In genomic region chr1:88126467-88126866, GRCh38 we compare ENCODE assay signal across 20 cellular contexts.
A peak's percentile ranks its signal among the peaks of the same experiment; 100 is the strongest.
DNase-seq lines count a peak whose midpoint lies in the region; ATAC-seq, FAIRE-seq and TF ChIP-seq lines count a peak whose summit lies in the region.
"Had no signal": no experiment of that assay in that cellular context is flagged by ENCODE, and none has a peak within 500 bp of the region (broad histone marks: within the 10 kb centered on the region; RNA-seq: fewer than 3 reads in every experiment).

No MANE protein-coding gene starts in this region.

- SMC1A ChIA-PET in GM12878 (lab: Charles Lee; ENCODE audit: uncharacterized antibody, unreplicated experiment): interaction anchor here (1.0 kb wide), 1 partner anchor 10 kb away, joined by 3 read pairs; no protein-coding TSS in a partner anchor

- POLR2A ChIA-PET in GM12878 (lab: Charles Lee): no interaction called here

- no peak for ATAC-seq in GM12878
- ATAC-seq: A549; CD8-positive, alpha-beta T cell had no signal

- WGBS in GM12878 (ENCODE audit: insufficient coverage, insufficient replicate concordance, low lambda C conversion rate, missing lambda C conversion rate): 46% methylated on average over 2 of the region's 2 CpGs
- WGBS in mammary epithelial cell (ENCODE audit: low coverage, missing lambda C conversion rate): 75% methylated on average over 2 of the region's 2 CpGs

- H3K4me2 ChIP-seq in GM12878 (ENCODE audit: control insufficient read depth, insufficient read depth) (no peak overlapping the region), mammary epithelial cell (ENCODE audit: insufficient read depth, low read depth, low read length) (no peak overlapping the region)
- H3K4me2 ChIP-seq: A549; BLaER1 treated with 17β-estradiol and CSF1 and Interleukin-3, amounts not matched to agents 10 nM and 100 nM had no signal

- H3K27ac Mint-ChIP-seq in progenitor cell of endocrine pancreas: peak overlapping the region; percentile 7
- H3K27ac Mint-ChIP-seq: B cell; CD4-positive, alpha-beta T cell; CD8-positive, alpha-beta T cell had no signal

- H2AFZ ChIP-seq in GM12878 (ENCODE audit: control insufficient read depth, low read depth, low read length) (no peak overlapping the region), mammary epithelial cell (ENCODE audit: low read depth, low read length) (no peak overlapping the region)

- TF ChIP-seq POLR2A in GM12878 (IDR thresholded peaks at IDR 0.05; ENCODE audit: low read depth, low read length): no peak

- no peaks in the 10 kb centered on the region for H3K36me3 Mint-ChIP-seq in progenitor cell of endocrine pancreas (ENCODE audit: insufficient read depth)
- H3K36me3 Mint-ChIP-seq: CD8-positive, alpha-beta T cell had no signal

- dilution Hi-C loops in mammary epithelial cell (cut with HindIII; ENCODE audit: low sequenced_read_pairs): no loop called here

- CTCF ChIA-PET in GM12878 (lab: Yijun Ruan, JAX) (no interaction called here), mammary epithelial cell (lab: Charles Lee; ENCODE audit: low non-redundant PET) (no interaction called here)

- H3K9ac ChIP-seq in GM12878 (ENCODE audit: control insufficient read depth, insufficient read depth, low read length): no peak overlapping the region
- H3K9ac ChIP-seq in mammary epithelial cell (ENCODE audit: insufficient read depth, low read length): no peak overlapping the region
- H3K9ac ChIP-seq: BLaER1 treated with 17β-estradiol and CSF1 and Interleukin-3, amounts not matched to agents 10 nM and 100 nM had no signal

- no peak for TF ChIP-seq EP300 in GM12878 (IDR thresholded peaks at IDR 0.05; ENCODE audit: borderline replicate concordance in 1 of 2, control insufficient read depth in 1 of 2, low read depth in 2 of 2, low read length in 2 of 2)

- no peak for TF ChIP-seq RAD21 in GM12878 (IDR thresholded peaks at IDR 0.05; ENCODE audit: insufficient read depth, low read depth, low read length)

- H3K79me2 ChIP-seq in GM12878 (ENCODE audit: control insufficient read depth, insufficient read depth, low read length): no peaks in the 10 kb centered on the region
- H3K79me2 ChIP-seq in mammary epithelial cell (ENCODE audit: insufficient read depth, low read length): no peaks in the 10 kb centered on the region

- intact Hi-C loops in GM12878 (cut with micrococcal nuclease; ENCODE audit: unreplicated experiment) (no loop called here), mammary epithelial cell (cut with micrococcal nuclease) (no loop called here)

- H3K27ac ChIP-seq in 22Rv1 (0 out of 2 replicates have a peak overlapping the region, but pooled peaks have one; percentile 24), GM12878 (ENCODE audit: control insufficient read depth, insufficient read depth) (no peak overlapping the region), mammary epithelial cell (ENCODE audit: insufficient read depth, low read depth, low read length) (no peak overlapping the region)
- H3K27ac ChIP-seq: A549; BLaER1 treated with 17β-estradiol and CSF1 and Interleukin-3, amounts not matched to agents 10 nM and 100 nM; C4-2B had no signal

- H3K27me3 ChIP-seq in GM12878 (replicated peaks in 1 of 2; ENCODE audit: control insufficient read depth in 2 of 2, insufficient read depth in 2 of 2, low read length in 1 of 2) (no peaks in the 10 kb centered on the region), mammary epithelial cell (ENCODE audit: insufficient read depth, low read length) (no peaks in the 10 kb centered on the region)
- H3K27me3 ChIP-seq: BLaER1 treated with 17β-estradiol and CSF1 and Interleukin-3, amounts not matched to agents 10 nM and 100 nM had no signal

- in situ Hi-C loops in GM12878 (cut with MboI): no loop called here
- in situ Hi-C loops in mammary epithelial cell (cut with MboI; ENCODE audit: low sequenced_read_pairs in 2 of 2): no loop called here

- H3K4me3 ChIP-seq in GM12878 (no peak overlapping the region), mammary epithelial cell (replicated peaks in 1 of 3; ENCODE audit: insufficient read depth in 1 of 3, low read depth in 2 of 3, low read length in 3 of 3) (no peak overlapping the region)
- H3K4me3 ChIP-seq: A549; BLaER1 treated with 17β-estradiol and CSF1 and Interleukin-3, amounts not matched to agents 10 nM and 100 nM had no signal

- H3K9me3 Mint-ChIP-seq in progenitor cell of endocrine pancreas (ENCODE audit: low read depth): peaks cover under 1% of the 10 kb centered on the region

- H3K36me3 ChIP-seq in GM12878 (ENCODE audit: control insufficient read depth in 2 of 2, insufficient read depth in 2 of 2, low read length in 1 of 2) (no peaks in the 10 kb centered on the region), mammary epithelial cell (ENCODE audit: insufficient read depth, low read length) (no peaks in the 10 kb centered on the region)
- H3K36me3 ChIP-seq: BLaER1 treated with 17β-estradiol and CSF1 and Interleukin-3, amounts not matched to agents 10 nM and 100 nM had no signal

- H3K4me1 ChIP-seq in GM12878 (ENCODE audit: control insufficient read depth, insufficient read depth, low read length) (no peaks in the 10 kb centered on the region), mammary epithelial cell (ENCODE audit: insufficient read depth, low read length) (no peaks in the 10 kb centered on the region)
- H3K4me1 ChIP-seq: A549; BLaER1 treated with 17β-estradiol and CSF1 and Interleukin-3, amounts not matched to agents 10 nM and 100 nM had no signal

- no TSS peak for BruUV-seq in GM12878 (replicated peaks; lab: Mats Ljungman, UMichigan)
- no TSS peak for BruUV-seq in mammary epithelial cell (replicated peaks; lab: Mats Ljungman, UMichigan)

- no peaks in the 10 kb centered on the region for H4K20me1 ChIP-seq in GM12878 (ENCODE audit: control insufficient read depth, insufficient read depth)
- no peaks in the 10 kb centered on the region for H4K20me1 ChIP-seq in mammary epithelial cell (ENCODE audit: insufficient read depth, low read length)
- H4K20me1 ChIP-seq: BLaER1 treated with 17β-estradiol and CSF1 and Interleukin-3, amounts not matched to agents 10 nM and 100 nM had no signal

- RAD21 ChIA-PET in GM12878 (lab: Charles Lee; ENCODE audit: unreplicated experiment): no interaction called here

- TF ChIP-seq CTCF in 22Rv1 (IDR thresholded peaks at IDR 0.05): no peak
- no peak for TF ChIP-seq CTCF in GM12878 (IDR thresholded peaks at IDR 0.05 in 2 of 3, conservative IDR thresholded peaks at IDR 0.05 in 1 of 3; ENCODE audit: control insufficient read depth in 2 of 3, extremely low read depth in 1 of 3, insufficient read depth in 1 of 3, low read depth in 3 of 3, low read length in 3 of 3)
- no peak for TF ChIP-seq CTCF in progenitor cell of endocrine pancreas (IDR thresholded peaks at IDR 0.05; ENCODE audit: unreplicated experiment)
- TF ChIP-seq CTCF in mammary epithelial cell (conservative IDR thresholded peaks at IDR 0.05 in 1 of 2, IDR thresholded peaks at IDR 0.05 in 1 of 2; ENCODE audit: extremely low read depth in 1 of 2, insufficient read depth in 1 of 2, low read depth in 1 of 2, low read length in 2 of 2): no peak

- no peaks in the 10 kb centered on the region for H3K27me3 Mint-ChIP-seq in progenitor cell of endocrine pancreas
- H3K27me3 Mint-ChIP-seq: CD4-positive, alpha-beta T cell had no signal

- H3K9me3 ChIP-seq in GM12878 (replicated peaks; ENCODE audit: control insufficient read depth, insufficient read depth, low read length) (no peaks in the 10 kb centered on the region), mammary epithelial cell (replicated peaks; ENCODE audit: insufficient read depth, low read length) (no peaks in the 10 kb centered on the region)
- H3K9me3 ChIP-seq: A549, Caco-2 had no signal

- no peak for FAIRE-seq in GM12878 (lab: Jason Lieb, UNC)
- FAIRE-seq: A549, D721Med, G401.6, GM12892, GM18507 had no signal

- no peak for DNase-seq in GM12878 (ENCODE audit: low read depth, low spot score)
- no peak for DNase-seq in progenitor cell of endocrine pancreas (ENCODE audit: low spot score, unreplicated experiment)
- DNase-seq in mammary epithelial cell: no peak
- no peak for DNase-seq in NCI-H2107 (lab: John Stamatoyannopoulos, UW)
- DNase-seq: AML-193; Caco-2; Calu3; CD4-positive, alpha-beta T cell; CD8-positive, alpha-beta T cell; DMS79 treated with DMSO at 0.1 percent for 48 hours; GF-D8 had no signal

- H3K4me3 Mint-ChIP-seq in progenitor cell of endocrine pancreas (ENCODE audit: low read depth): no peak overlapping the region
- H3K4me3 Mint-ChIP-seq: B cell; CD4-positive, alpha-beta T cell; CD8-positive, alpha-beta T cell had no signal

- peaks cover 11% of the 10 kb centered on the region for H3K4me1 Mint-ChIP-seq in progenitor cell of endocrine pancreas (ENCODE audit: low read depth)
- H3K4me1 Mint-ChIP-seq: B cell had no signal

TF ChIP-seq in GM12878, 131 proteins besides CTCF, POLR2A, EP300 and RAD21:
- TF ChIP-seq LARP7 (IDR thresholded peaks at IDR 0.05): no peak
- peak; percentile 72 for TF ChIP-seq ZBTB40 (IDR thresholded peaks at IDR 0.05; ENCODE audit: borderline replicate concordance)
- no peak for TF ChIP-seq BHLHE40 (IDR thresholded peaks at IDR 0.05; ENCODE audit: borderline replicate concordance in 1 of 2, low read depth in 2 of 2, low read length in 1 of 2)
